Comparison of ENCODE assay signal across 8 cellular contexts in the genomic region with DNA sequence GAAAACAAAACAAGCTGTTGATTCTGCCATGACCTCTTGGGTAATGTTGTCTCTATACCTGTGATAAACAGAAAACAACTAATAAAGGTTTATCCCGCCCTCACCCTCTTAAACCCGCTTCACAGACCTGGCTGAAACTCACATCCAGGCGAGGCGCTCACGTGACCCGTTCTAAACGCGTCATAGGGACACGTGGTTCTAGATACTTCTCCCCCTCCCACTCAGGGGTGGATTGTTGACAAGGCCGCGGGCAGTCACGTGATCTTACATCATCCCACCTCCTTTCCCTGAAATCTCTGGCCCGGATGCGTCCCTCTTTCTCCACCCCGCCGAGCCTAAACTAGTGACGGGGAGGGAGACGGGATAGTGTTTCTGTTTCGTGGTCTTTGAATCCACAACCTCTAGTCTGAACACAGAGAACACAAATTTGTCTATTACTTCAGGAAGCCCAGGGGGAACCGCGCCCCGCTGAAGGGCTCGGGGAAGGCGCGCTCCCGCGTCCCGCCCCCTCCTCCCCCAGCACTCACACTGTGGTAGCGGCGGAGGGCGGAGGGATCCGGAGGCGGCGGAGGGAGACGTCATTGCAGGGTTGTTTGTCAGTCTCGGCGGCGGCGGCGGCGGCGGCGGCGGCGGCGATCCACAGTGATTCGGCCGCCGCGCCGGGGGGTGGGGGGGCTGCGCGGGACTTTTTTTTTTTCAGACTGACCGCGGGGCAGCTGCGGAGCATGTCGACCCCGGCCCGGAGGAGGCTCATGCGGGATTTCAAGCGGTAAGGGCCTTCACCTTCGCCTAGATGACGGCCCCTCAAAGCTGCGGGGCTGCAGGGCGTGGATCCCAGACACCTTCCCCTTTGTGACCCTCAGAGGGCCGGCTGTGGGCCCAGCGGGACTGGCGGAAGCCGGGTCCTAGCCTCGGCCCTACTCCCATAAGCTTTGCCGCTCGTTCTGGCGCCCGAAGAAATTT. TPM values are rescaled to one million over a fixed set of nuclear protein-coding genes. Genes with fewer than 3 reads are reported as not detected.
DNase-seq lines count a peak whose midpoint lies in the region; ATAC-seq and TF ChIP-seq lines count a peak whose summit lies in the region.

UBE2B (plus strand) TSS at position 699 of the 963 bp plus-strand sequence; CDS start at position 726, 27 bp downstream.

- no peaks in the 10 kb centered on the region for H3K27me3 Mint-ChIP-seq in dendritic cell treated with granulocyte-macrophage colony-stimulating factor and Interleukin-4, amounts not matched to agents 40 ng/mL and 50 ng/mL, for 4 days

- DNase-seq in NCI-H774 (lab: John Stamatoyannopoulos, UW) (peak; percentile 95), left lobe of liver (ENCODE audit: low spot score) (peak; percentile 98)
- peak; percentile 96 to 97 for DNase-seq in activated CD4-positive, alpha-beta T cell treated with anti-CD3 and anti-CD28 coated beads, Interleukin-2, amount 50 U/mL, for 4 hours
- DNase-seq in stimulated activated CD4-positive, alpha-beta T cell treated with anti-CD3 and anti-CD28 coated beads, Interleukin-2, amount 100 ng/mL, for 4 hours (ENCODE audit: low read depth): peak; percentile 95

- peak; percentile 72 for ATAC-seq in GM19395 (IDR thresholded peaks at IDR 0.05; ENCODE audit: unreplicated experiment)
- ATAC-seq in HG03565 (IDR thresholded peaks at IDR 0.05; ENCODE audit: unreplicated experiment): peak; percentile 64
- peak; percentile 89 for ATAC-seq in left lobe of liver

- H3K9me3 Mint-ChIP-seq in dendritic cell treated with granulocyte-macrophage colony-stimulating factor and Interleukin-4, amounts not matched to agents 40 ng/mL and 50 ng/mL, for 4 days: no peaks in the 10 kb centered on the region

- H3K4me1 Mint-ChIP-seq in dendritic cell treated with granulocyte-macrophage colony-stimulating factor and Interleukin-4, amounts not matched to agents 40 ng/mL and 50 ng/mL, for 4 days (ENCODE audit: low read depth): peaks cover 51% of the 10 kb centered on the region

- TF ChIP-seq CTCF in C4-2B (conservative IDR thresholded peaks at IDR 0.05): no peak

- peak within 1 kb of the TSS; percentile 95 for H3K4me3 Mint-ChIP-seq in dendritic cell treated with granulocyte-macrophage colony-stimulating factor and Interleukin-4, amounts not matched to agents 40 ng/mL and 50 ng/mL, for 4 days

- peaks cover 58% of the 10 kb centered on the region for H3K36me3 Mint-ChIP-seq in dendritic cell treated with granulocyte-macrophage colony-stimulating factor and Interleukin-4, amounts not matched to agents 40 ng/mL and 50 ng/mL, for 4 days (ENCODE audit: low read depth)

- peak within 1 kb of the TSS; percentile 96 for H3K27ac Mint-ChIP-seq in dendritic cell treated with granulocyte-macrophage colony-stimulating factor and Interleukin-4, amounts not matched to agents 40 ng/mL and 50 ng/mL, for 4 days

- intact Hi-C loops in dendritic cell treated with granulocyte-macrophage colony-stimulating factor and Interleukin-4, amounts not matched to agents 40 ng/mL and 50 ng/mL, for 4 days (cut with micrococcal nuclease): loop anchor here (2.0 kb wide), 1 partner anchor 194 kb away; the partner anchor contains the start of gene SKP1

- H3K27ac ChIP-seq in C4-2B: peak within 1 kb of the TSS; percentile 88

RNA-seq across cellular contexts. Expression of gene UBE2B, which starts in this region (rescaled TPM):
- 26.6 TPM for total RNA-seq in left lobe of liver

Comparison
In these comparisons a context has a peak if more than half of its experiments do, and no peak if none do; other contexts are left out.
1. Peak in every context shown above with its lines: DNase-seq, ATAC-seq and H3K27ac ChIP-seq.